1 cellular context compared by ENCODE assay signal in genomic region chr5:179759961-179760541, GRCh38.
TF ChIP-seq lines count a peak whose summit lies in the region.

No MANE protein-coding gene starts in this region.

TF ChIP-seq in K562, 482 proteins besides CTCF, POLR2A, EP300 and RAD21:
- TF ChIP-seq ZEB2 (IDR thresholded peaks at IDR 0.05) (peak; percentile 46; the same call in 1 of the 2 replicates), BRD9 (IDR thresholded peaks at IDR 0.05; ENCODE audit: low read depth, partially characterized antibody) (no peak), CTBP1 (IDR thresholded peaks at IDR 0.05; ENCODE audit: borderline replicate concordance) (peak; percentile 66), ARID1B (IDR thresholded peaks at IDR 0.05) (peak; percentile 29; the same call in 1 of the 2 replicates), MEIS2 (IDR thresholded peaks at IDR 0.05; ENCODE audit: partially characterized antibody) (peak; percentile 85), TFAM (CRISPR knock-in tag; conservative IDR thresholded peaks at IDR 0.05) (no peak), ZNF316 (IDR thresholded peaks at IDR 0.05) (peak; percentile 17; the same call in 1 of the 2 replicates), DPF2 (IDR thresholded peaks at IDR 0.05) (peak; percentile 25; the same call in 1 of the 2 replicates), TAF15 (IDR thresholded peaks at IDR 0.05; ENCODE audit: low read depth, low read length) (no peak), ELK1 (CRISPR knock-in tag; IDR thresholded peaks at IDR 0.05) (no peak), ZBTB7A (IDR thresholded peaks at IDR 0.05; ENCODE audit: borderline replicate concordance, control insufficient read depth, low read depth, low read length) (no peak), EGR1 (conservative IDR thresholded peaks at IDR 0.05) (0 out of 2 replicates have a peak, but pooled peaks have one; percentile 17), PKNOX1 (IDR thresholded peaks at IDR 0.05) (peak; percentile 64), HNRNPK (IDR thresholded peaks at IDR 0.05; ENCODE audit: low read depth, low read length, poor library complexity, severe bottlenecking) (no peak), PBX2 (CRISPR knock-in tag; IDR thresholded peaks at IDR 0.05; ENCODE audit: low read depth) (0 out of 2 replicates have a peak, but pooled peaks have one; percentile 16), PBX2 (tag; conservative IDR thresholded peaks at IDR 0.05; ENCODE audit: low read depth) (0 out of 2 replicates have a peak, but pooled peaks have one; percentile 48), SRSF1 (IDR thresholded peaks at IDR 0.05; ENCODE audit: low read depth, low read length) (no peak), GATA2 (CRISPR knock-in tag; IDR thresholded peaks at IDR 0.05) (peak; percentile 10; the same call in 1 of the 2 replicates), ATF3 (IDR thresholded peaks at IDR 0.05) (peak; percentile 79), ATF3 (CRISPR knock-in tag; conservative IDR thresholded peaks at IDR 0.05) (no peak), C11orf30 (IDR thresholded peaks at IDR 0.05; ENCODE audit: low read depth) (no peak), HNRNPUL1 (IDR thresholded peaks at IDR 0.05; ENCODE audit: low read length) (no peak), MAFG (tag; conservative IDR thresholded peaks at IDR 0.05) (peak; percentile 32; the same call in 1 of the 2 replicates), ELF4 (CRISPR knock-in tag; IDR thresholded peaks at IDR 0.05) (no peak), FOSL1 (tag; conservative IDR thresholded peaks at IDR 0.05) (peak; percentile 66), NFE2 (IDR thresholded peaks at IDR 0.05; ENCODE audit: low read depth) (peak; percentile 62; the same call in 1 of the 2 replicates), SMARCA4 (IDR thresholded peaks at IDR 0.05) (peak; percentile 45; the same call in 1 of the 2 replicates)
